In genomic region chr4:54449999-54450398, GRCh38 we compare ENCODE assay signal across 19 cellular contexts.
"Had no signal": no experiment of that assay in that cellular context is flagged by ENCODE, and none has a peak within 500 bp of the region (broad histone marks: within the 10 kb centered on the region; RNA-seq: fewer than 3 reads in every experiment).

No MANE protein-coding gene starts in this region.

- H3K27ac ChIP-seq: KMS-11, RWPE1 had no signal

- DNase-seq: Kasumi-1, MM.1S, NCI-H1092 treated with DMSO at 0.1 percent for 48 hours, NCI-H1436, NCI-H187 treated with DMSO at 0.1 percent for 48 hours, NCI-H2029 treated with DMSO at 0.1 percent for 48 hours, NCI-H2107, NCI-H2227 treated with DMSO at 0.1 percent for 48 hours, NCI-H524, NCI-H69, NCI-H774, PC-3, SHP77, SK-N-SH, SW 1271, T-cell had no signal

- H3K9me3 ChIP-seq: SK-N-SH had no signal

- H3K4me1 Mint-ChIP-seq: T-cell had no signal

- H3K27ac Mint-ChIP-seq: T-cell; T-helper 1 cell treated with Interleukin-12 subunit alpha and Interleukin-12 subunit beta and Interleukin-4 antibody, amounts not matched to agents 30 μg/mL and 1 μg/mL, for 36 hours had no signal

- H3K36me3 Mint-ChIP-seq: T-cell had no signal

- H3K4me3 Mint-ChIP-seq: T-cell; T-helper 1 cell treated with Interleukin-12 subunit alpha and Interleukin-12 subunit beta and Interleukin-4 antibody, amounts not matched to agents 30 μg/mL and 1 μg/mL, for 36 hours had no signal

- H3K9ac ChIP-seq: KMS-11, SK-N-SH had no signal
